Comparison of ENCODE assay signal across 8 cellular contexts in genomic region chr22:39151329-39151975, GRCh38. TPM values are rescaled to one million over a fixed set of nuclear protein-coding genes. Genes with fewer than 3 reads are reported as not detected.
DNase-seq lines count a peak whose midpoint lies in the region; ATAC-seq, FAIRE-seq and TF ChIP-seq lines count a peak whose summit lies in the region.

No MANE protein-coding gene starts in this region.

- H3K9me3 Mint-ChIP-seq in activated naive CD4-positive, alpha-beta T cell treated with anti-CD3 and anti-CD28 coated beads for 36 hours, result no peaks in the 10 kb centered on the region

- H3K4me1 Mint-ChIP-seq in activated naive CD4-positive, alpha-beta T cell treated with anti-CD3 and anti-CD28 coated beads for 36 hours (ENCODE audit: low read depth), result peaks cover 40% of the 10 kb centered on the region

- TF ChIP-seq POLR2A in body of pancreas (IDR thresholded peaks at IDR 0.05), result no peak
- no peak for TF ChIP-seq POLR2A in transverse colon (IDR thresholded peaks at IDR 0.05)

- CTCF ChIA-PET in activated naive CD4-positive, alpha-beta T cell treated with anti-CD3 and anti-CD28 coated beads for 36 hours (lab: Charles Lee), result interaction anchor here (1.1 to 1.4 kb wide), 3 partner anchors 10 to 144 kb away, joined by 4 read pairs; no protein-coding TSS in a partner anchor

- peaks cover 15% of the 10 kb centered on the region for H3K27me3 Mint-ChIP-seq in activated naive CD4-positive, alpha-beta T cell treated with anti-CD3 and anti-CD28 coated beads for 36 hours (ENCODE audit: low read depth)

- no peak overlapping the region for H3K4me3 ChIP-seq in body of pancreas
- peak overlapping the region; percentile 49 for H3K4me3 ChIP-seq in mesodermal cell (ENCODE audit: extremely low read depth, insufficient read depth, low read length, poor library complexity, severe bottlenecking)
- peak overlapping the region; percentile 78 to 100 (median 90) for H3K4me3 ChIP-seq in transverse colon

- WGBS in body of pancreas, 2 donors, result 32 to 42% methylated on average over 11 to 16 of the region's 16 CpGs
- WGBS in mesodermal cell (ENCODE audit: insufficient coverage in 2 of 2), 2 experiments, result 87 to 91% methylated on average over 9 to 10 of the region's 16 CpGs
- 37% methylated on average over 15 of the region's 16 CpGs; no CpG with 5 or more reads in 1 of the 2 donors for WGBS in transverse colon (ENCODE audit: low coverage in 1 of 2), 2 donors

- TF ChIP-seq CTCF in body of pancreas (IDR thresholded peaks at IDR 0.05) (no peak), transverse colon (IDR thresholded peaks at IDR 0.05) (no peak)

- no peaks in the 10 kb centered on the region for H3K9me3 ChIP-seq in body of pancreas
- no peaks in the 10 kb centered on the region for H3K9me3 ChIP-seq in mesodermal cell (ENCODE audit: control insufficient read depth, low read length)
- no peaks in the 10 kb centered on the region for H3K9me3 ChIP-seq in transverse colon

- intact Hi-C loops in activated naive CD4-positive, alpha-beta T cell treated with anti-CD3 and anti-CD28 coated beads for 36 hours (cut with micrococcal nuclease), result no loop called here
- intact Hi-C loops in body of pancreas (cut with DNase I), result no loop called here
- intact Hi-C loops in transverse colon (cut with DNase I; ENCODE audit: low total_unique reads), result no loop called here

- no peaks in the 10 kb centered on the region for H3K36me3 Mint-ChIP-seq in activated naive CD4-positive, alpha-beta T cell treated with anti-CD3 and anti-CD28 coated beads for 36 hours (ENCODE audit: low read depth)

- no peak for TF ChIP-seq EP300 in transverse colon (IDR thresholded peaks at IDR 0.05; ENCODE audit: low read depth)

- in situ Hi-C loops in transverse colon (cut with MboI; ENCODE audit: low pct_ligation_motif_present in 1 of 4, low pct_unique_long_range_greater_than_20kb in 1 of 4, low sequenced_read_pairs in 3 of 4), result loop anchor here in 1 of 4 donors (25.0 kb wide), 1 partner anchor 386 kb away; the partner anchor contains the start of gene RPS19BP1

- H3K27me3 ChIP-seq in body of pancreas (peaks cover 0 to 10% of the 10 kb centered on the region in 2 donors), transverse colon (peaks cover 29% of the 10 kb centered on the region)

- no peak for DNase-seq in activated naive CD4-positive, alpha-beta T cell treated with anti-CD3 and anti-CD28 coated beads for 36 hours
- DNase-seq in activated naive CD4-positive, alpha-beta T cell (lab: John Stamatoyannopoulos, UW), result no peak
- DNase-seq in body of pancreas (no peak), transverse colon (no peak), GM19239 (ENCODE audit: insufficient read length, low spot score) (no peak), NCI-H1105 (lab: John Stamatoyannopoulos, UW) (no peak), AML-193 (lab: John Stamatoyannopoulos, UW) (no peak)

- no peak for FAIRE-seq in GM19239 (lab: Jason Lieb, UNC)

- peak overlapping the region; percentile 58 for H3K4me3 Mint-ChIP-seq in activated naive CD4-positive, alpha-beta T cell treated with anti-CD3 and anti-CD28 coated beads for 36 hours

- peak overlapping the region; percentile 60 for H3K27ac Mint-ChIP-seq in activated naive CD4-positive, alpha-beta T cell treated with anti-CD3 and anti-CD28 coated beads for 36 hours

- H3K4me1 ChIP-seq in body of pancreas (peaks cover 63% of the 10 kb centered on the region), mesodermal cell (ENCODE audit: control insufficient read depth, insufficient read depth, low read length, poor library complexity, severe bottlenecking) (peaks cover 5% of the 10 kb centered on the region), transverse colon (peaks cover 21 to 62% (median 49%) of the 10 kb centered on the region in 4 donors)

- ATAC-seq in body of pancreas, result no peak

- H3K27ac ChIP-seq in body of pancreas (peak overlapping the region; percentile 76 to 90 (median 84)), mesodermal cell (ENCODE audit: low read depth, low read length, severe bottlenecking) (no peak overlapping the region), transverse colon (peak overlapping the region; percentile 91 to 98 (median 96))

- H3K36me3 ChIP-seq in body of pancreas (replicated peaks in 1 of 2; ENCODE audit: insufficient read depth in 1 of 2, low read depth in 2 of 2), result no peaks in the 10 kb centered on the region
- no peaks in the 10 kb centered on the region for H3K36me3 ChIP-seq in mesodermal cell (ENCODE audit: control insufficient read depth, insufficient read depth, low read length)
- H3K36me3 ChIP-seq in transverse colon, result no peaks in the 10 kb centered on the region

RNA-seq across cellular contexts. Expression of gene CBX7, which starts 1.0 kb away (rescaled TPM):
- 10 to 100 TPM; 20.8 to 24.1 TPM for total RNA-seq in activated naive CD4-positive, alpha-beta T cell treated with anti-CD3 and anti-CD28 coated beads for 36 hours
- 10 to 100 TPM; 38.1 to 41.2 TPM for total RNA-seq in body of pancreas
- 4.8 TPM for polyA plus RNA-seq in mesodermal cell (2013, experiment 1 of 2)
- polyA plus RNA-seq in mesodermal cell (2013, experiment 2 of 2), result 5.3 TPM
- 100 to 1,000 TPM in 1 of 4 donors, 10 to 100 TPM in 3; 15.3 to 129 (median 58.4) TPM for total RNA-seq in transverse colon

RNA-seq across cellular contexts. Expression of gene APOBEC3H, which starts 54.4 kb away (rescaled TPM):
- total RNA-seq in activated naive CD4-positive, alpha-beta T cell treated with anti-CD3 and anti-CD28 coated beads for 36 hours, result 10 to 100 TPM; 11.9 to 13.2 TPM
- total RNA-seq in body of pancreas, result not detected
- polyA plus RNA-seq in mesodermal cell (2013, experiment 1 of 2), result 0.81 TPM
- polyA plus RNA-seq in mesodermal cell (2013, experiment 2 of 2), result 0.81 TPM
- 1 to 10 TPM in 1 of 4 donors, under 1 TPM in 1, not detected in 2; 0.41 to 2.1 TPM for total RNA-seq in transverse colon

Comparison
In these comparisons a context has a peak if more than half of its experiments do, and no peak if none do; other contexts are left out.
1. H3K4me3 ChIP-seq: peak in mesodermal cell (single experiment) and transverse colon (4 of 4); none in body of pancreas (0 of 2).
2. RNA of gene APOBEC3H, which starts 54.4 kb away (total RNA-seq): 11.9 to 13.2 TPM in activated naive CD4-positive, alpha-beta T cell treated with anti-CD3 and anti-CD28 coated beads for 36 hours; 0.41 to 2.1 TPM in transverse colon and not detected in body of pancreas; every median in the first group is over 4 times any median in the second.